Comparison of ENCODE assay signal across 10 cellular contexts in genomic region chr9:89444212-89444611, GRCh38. TPM values are rescaled to one million over a fixed set of nuclear protein-coding genes. Genes with fewer than 3 reads are reported as not detected.
DNase-seq lines count a peak whose midpoint lies in the region; ATAC-seq and TF ChIP-seq lines count a peak whose summit lies in the region.
"Had no signal": no experiment of that assay in that cellular context is flagged by ENCODE, and none has a peak within 500 bp of the region (broad histone marks: within the 10 kb centered on the region; RNA-seq: fewer than 3 reads in every experiment).

No MANE protein-coding gene starts in this region.

- no peaks in the 10 kb centered on the region for H3K27me3 Mint-ChIP-seq in T-helper 1 cell treated with Interleukin-12 subunit alpha and Interleukin-12 subunit beta and Interleukin-4 antibody, amounts not matched to agents 30 μg/mL and 1 μg/mL, for 36 hours (ENCODE audit: low read depth)
- no peaks in the 10 kb centered on the region for H3K27me3 Mint-ChIP-seq in activated T-cell treated with anti-CD3 and anti-CD28 coated beads, Interleukin-2, amount 50 U/mL, for 24 hours
- H3K27me3 Mint-ChIP-seq in effector memory CD8-positive, alpha-beta T cell: no peaks in the 10 kb centered on the region

- peaks cover 47% of the 10 kb centered on the region for H3K36me3 Mint-ChIP-seq in T-helper 1 cell treated with Interleukin-12 subunit alpha and Interleukin-12 subunit beta and Interleukin-4 antibody, amounts not matched to agents 30 μg/mL and 1 μg/mL, for 36 hours (ENCODE audit: low read depth)
- H3K36me3 Mint-ChIP-seq in activated T-cell treated with anti-CD3 and anti-CD28 coated beads, Interleukin-2, amount 50 U/mL, for 24 hours (ENCODE audit: low read depth): peaks cover 96% of the 10 kb centered on the region
- peaks cover 44% of the 10 kb centered on the region for H3K36me3 Mint-ChIP-seq in effector memory CD8-positive, alpha-beta T cell (ENCODE audit: insufficient read depth)

- TF ChIP-seq CTCF in gastrocnemius medialis (IDR thresholded peaks at IDR 0.05 in 4 of 5, conservative IDR thresholded peaks at IDR 0.05 in 1 of 5): no peak

- H3K27ac ChIP-seq in gastrocnemius medialis: peak overlapping the region in 1 of 4 donors; percentile 85

- ATAC-seq in effector memory CD8-positive, alpha-beta T cell (replicated peaks): peak; percentile 84
- ATAC-seq in gastrocnemius medialis (no peak), GM21515 (IDR thresholded peaks at IDR 0.05; ENCODE audit: unreplicated experiment) (no peak)

- DNase-seq in activated T-cell treated with anti-CD3 and anti-CD28 coated beads, Interleukin-2, amount 50 U/mL, for 24 hours: no peak
- DNase-seq in effector memory CD8-positive, alpha-beta T cell: peak; percentile 58 to 67 (median 66)
- DNase-seq in stimulated activated CD8-positive, alpha-beta memory T cell treated with anti-CD3 and anti-CD28 coated beads, Interleukin-7, amount 100 ng/mL, for 4 hours (ENCODE audit: low read depth in 2 of 2): peak; percentile 41 to 53
- DNase-seq in NOMO-1 treated with dmso at 0.1 percent for 144 hours (lab: John Stamatoyannopoulos, UW; ENCODE audit: unreplicated experiment) (no peak), hippocampal formation (lab: John Stamatoyannopoulos, UW) (no peak), gastrocnemius medialis (no peak)
- DNase-seq: kidney glomerular epithelial cell, NCI-H1417 had no signal

- H3K9me3 Mint-ChIP-seq in T-helper 1 cell treated with Interleukin-12 subunit alpha and Interleukin-12 subunit beta and Interleukin-4 antibody, amounts not matched to agents 30 μg/mL and 1 μg/mL, for 36 hours: no peaks in the 10 kb centered on the region
- H3K9me3 Mint-ChIP-seq in activated T-cell treated with anti-CD3 and anti-CD28 coated beads, Interleukin-2, amount 50 U/mL, for 24 hours: no peaks in the 10 kb centered on the region
- H3K9me3 Mint-ChIP-seq in effector memory CD8-positive, alpha-beta T cell: no peaks in the 10 kb centered on the region

- H3K36me3 ChIP-seq in gastrocnemius medialis: no peaks in the 10 kb centered on the region

- peak overlapping the region; percentile 82 for H3K27ac Mint-ChIP-seq in T-helper 1 cell treated with Interleukin-12 subunit alpha and Interleukin-12 subunit beta and Interleukin-4 antibody, amounts not matched to agents 30 μg/mL and 1 μg/mL, for 36 hours
- peak overlapping the region; percentile 99 for H3K27ac Mint-ChIP-seq in activated T-cell treated with anti-CD3 and anti-CD28 coated beads, Interleukin-2, amount 50 U/mL, for 24 hours
- peak overlapping the region; percentile 88 to 97 for H3K27ac Mint-ChIP-seq in effector memory CD8-positive, alpha-beta T cell

- H3K4me3 Mint-ChIP-seq in T-helper 1 cell treated with Interleukin-12 subunit alpha and Interleukin-12 subunit beta and Interleukin-4 antibody, amounts not matched to agents 30 μg/mL and 1 μg/mL, for 36 hours: peak overlapping the region; percentile 1
- H3K4me3 Mint-ChIP-seq in activated T-cell treated with anti-CD3 and anti-CD28 coated beads, Interleukin-2, amount 50 U/mL, for 24 hours: peak overlapping the region; percentile 50
- H3K4me3 Mint-ChIP-seq in effector memory CD8-positive, alpha-beta T cell: peak overlapping the region; percentile 66 to 68

- H3K4me3 ChIP-seq in gastrocnemius medialis: no peak overlapping the region

- TF ChIP-seq POLR2A in gastrocnemius medialis (IDR thresholded peaks at IDR 0.05): no peak

- intact Hi-C loops in gastrocnemius medialis (cut with DNase I; ENCODE audit: low total_unique reads): no loop called here

- peaks cover 47 to 53% of the 10 kb centered on the region in 2 donors for H3K4me1 ChIP-seq in gastrocnemius medialis

- no peaks in the 10 kb centered on the region for H3K27me3 ChIP-seq in gastrocnemius medialis

- in situ Hi-C loops in gastrocnemius medialis (cut with MboI; ENCODE audit: low sequenced_read_pairs in 4 of 4): no loop called here

- H3K9me3 ChIP-seq in gastrocnemius medialis: no peaks in the 10 kb centered on the region

- H3K4me1 Mint-ChIP-seq in T-helper 1 cell treated with Interleukin-12 subunit alpha and Interleukin-12 subunit beta and Interleukin-4 antibody, amounts not matched to agents 30 μg/mL and 1 μg/mL, for 36 hours (ENCODE audit: low read depth): peaks cover 70% of the 10 kb centered on the region
- H3K4me1 Mint-ChIP-seq in activated T-cell treated with anti-CD3 and anti-CD28 coated beads, Interleukin-2, amount 50 U/mL, for 24 hours (ENCODE audit: low read depth): peaks cover 97% of the 10 kb centered on the region
- H3K4me1 Mint-ChIP-seq in effector memory CD8-positive, alpha-beta T cell (ENCODE audit: low read depth in 2 of 2): peaks cover 80% of the 10 kb centered on the region in 2 donors

RNA-seq across cellular contexts. Expression of gene SEMA4D, which starts 53.7 kb away (rescaled TPM):
- 10 to 100 TPM; 23.6 to 77.0 (median 41.3) TPM for total RNA-seq in gastrocnemius medialis

Comparison
In these comparisons a context has a peak if more than half of its experiments do, and no peak if none do; other contexts are left out.
1. H3K4me3 Mint-ChIP-seq: peak in every context shown above with its lines; median percentile 67 in effector memory CD8-positive, alpha-beta T cell; 50 in activated T-cell treated with anti-CD3 and anti-CD28 coated beads, Interleukin-2, amount 50 U/mL, for 24 hours; 1 in T-helper 1 cell treated with Interleukin-12 subunit alpha and Interleukin-12 subunit beta and Interleukin-4 antibody, amounts not matched to agents 30 μg/mL and 1 μg/mL, for 36 hours.
2. DNase-seq: peak in effector memory CD8-positive, alpha-beta T cell (3 of 3) and stimulated activated CD8-positive, alpha-beta memory T cell treated with anti-CD3 and anti-CD28 coated beads, Interleukin-7, amount 100 ng/mL, for 4 hours (2 of 2); none in activated T-cell treated with anti-CD3 and anti-CD28 coated beads, Interleukin-2, amount 50 U/mL, for 24 hours (single experiment), NOMO-1 treated with dmso at 0.1 percent for 144 hours (single experiment), hippocampal formation (0 of 2) and gastrocnemius medialis (0 of 2).
3. Peak in every context shown above with its lines, with median percentiles within 50 percentile points of each other: H3K27ac Mint-ChIP-seq.